Comparison of ENCODE assay signal across 12 cellular contexts in the genomic region with DNA sequence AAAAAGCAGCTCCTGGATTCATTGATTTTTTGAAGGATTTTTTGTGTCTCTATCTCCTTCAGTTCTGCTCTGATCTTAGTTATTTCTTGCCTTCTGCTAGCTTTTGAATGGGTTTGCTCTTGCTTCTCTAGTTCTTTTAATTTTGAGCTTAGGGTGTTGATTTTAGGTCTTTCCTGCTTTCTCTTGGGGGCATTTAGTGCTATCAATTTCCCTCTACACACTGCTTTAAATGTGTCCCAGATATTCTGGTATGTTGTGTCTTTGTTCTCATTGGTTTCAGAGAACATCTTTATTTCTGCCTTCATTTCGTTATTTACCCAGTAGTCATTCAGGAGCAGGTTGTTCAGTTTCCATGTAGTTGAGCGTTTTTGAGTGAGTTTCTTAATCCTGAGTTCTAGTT. TPM values are rescaled to one million over a fixed set of nuclear protein-coding genes. Genes with fewer than 3 reads are reported as not detected.
"Had no signal": no experiment of that assay in that cellular context is flagged by ENCODE, and none has a peak within 500 bp of the region (broad histone marks: within the 10 kb centered on the region; RNA-seq: fewer than 3 reads in every experiment).

No MANE protein-coding gene starts in this region.

RNA-seq across cellular contexts. Expression of gene NYNRIN, which starts 52.0 kb away (rescaled TPM):
- total RNA-seq: activated T-helper 1 cell treated with anti-CD3 and anti-CD28 coated beads, Interleukin-12 subunit alpha, Interleukin-12 subunit beta, Interleukin-2, Interleukin-4 antibody, amounts not matched to agents 30 ng/mL and 10 ng/mL and 1 ng/mL, durations not matched to agents 14 hours and 24 hours and 36 hours had no signal

RNA-seq across cellular contexts. Expression of gene CMA1, which starts 57.2 kb away (rescaled TPM):
- total RNA-seq: activated naive CD4-positive, alpha-beta T cell treated with anti-CD3 and anti-CD28 coated beads, Interleukin-2, amount 50 U/mL, for 72 hours; activated T-cell treated with anti-CD3 and anti-CD28 coated beads, Interleukin-2, amount 50 U/mL, for 72 hours; activated T-helper 1 cell treated with anti-CD3 and anti-CD28 coated beads, Interleukin-12 subunit alpha, Interleukin-12 subunit beta, Interleukin-2, Interleukin-4 antibody, amounts not matched to agents 30 ng/mL and 10 ng/mL and 1 ng/mL, durations not matched to agents 14 hours and 24 hours and 36 hours; adrenal gland; ascending aorta; astrocyte; body of pancreas; bronchial epithelial cell; cardiac muscle cell; cerebellum; chondrocyte had no signal
- polyA plus RNA-seq: adrenal gland, aorta, cardiac muscle cell had no signal
